In the genomic region with DNA sequence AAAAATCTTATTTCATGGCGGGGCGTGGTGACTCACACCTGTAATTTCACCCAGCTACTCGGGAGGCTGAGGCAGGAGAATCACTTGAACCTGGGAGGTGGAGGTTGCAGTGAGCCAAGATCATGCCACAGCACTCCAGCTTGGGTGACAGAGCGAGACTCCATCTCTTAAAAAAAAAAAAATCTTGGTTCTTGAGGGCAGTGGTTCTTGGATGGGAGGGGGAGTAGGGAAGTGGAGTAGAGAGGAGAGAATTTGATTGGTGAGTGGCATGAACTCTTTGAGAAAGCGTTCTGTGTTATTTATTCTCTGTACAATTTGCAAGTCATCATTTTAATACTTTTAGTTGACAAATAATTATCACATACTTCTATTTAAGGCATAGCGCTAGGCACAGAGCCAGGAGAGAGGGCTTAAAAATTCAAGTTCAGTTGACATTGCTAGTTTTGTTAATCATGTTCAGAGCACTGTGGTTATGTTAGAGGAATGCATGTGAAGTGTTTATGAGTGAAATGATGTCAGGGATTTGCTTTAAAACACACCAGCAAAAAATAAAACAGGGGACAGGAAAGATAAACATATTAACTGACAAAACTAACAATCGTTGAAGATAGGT, we compare ENCODE assay signal across 22 cellular contexts. TPM values are rescaled to one million over a fixed set of nuclear protein-coding genes. Genes with fewer than 3 reads are reported as not detected.
DNase-seq lines count a peak whose midpoint lies in the region; ATAC-seq and TF ChIP-seq lines count a peak whose summit lies in the region.
"Had no signal": no experiment of that assay in that cellular context is flagged by ENCODE, and none has a peak within 500 bp of the region (broad histone marks: within the 10 kb centered on the region; RNA-seq: fewer than 3 reads in every experiment).

No MANE protein-coding gene starts in this region.

- DNase-seq in EH (ENCODE audit: low read depth) (peak; percentile 48), NCI-H774 (lab: John Stamatoyannopoulos, UW) (peak; percentile 8), fibroblast of lung (ENCODE audit: low read depth in 2 of 2) (peak; percentile 46 to 57), non-pigmented ciliary epithelial cell (ENCODE audit: low read depth) (peak; percentile 18), glomerular visceral epithelial cell (ENCODE audit: extremely low spot score) (no peak)
- DNase-seq in activated CD4-positive, CD25-positive, alpha-beta regulatory T cell (lab: John Stamatoyannopoulos, UW) = no peak
- DNase-seq: activated CD4-positive, alpha-beta T cell treated with anti-CD3 and anti-CD28 coated beads, Interleukin-2, amount 50 U/mL, for 48 hours; activated naive CD4-positive, alpha-beta T cell; anterior cingulate cortex; foreskin melanocyte; left colon; NCI-H1105 treated with DMSO at 0.1 percent for 48 hours; NCI-H2107; NCI-H526; occipital lobe; PC-9; stimulated activated CD4-positive, alpha-beta T cell treated with anti-CD3 and anti-CD28 coated beads, Interleukin-15, amount 100 ng/mL, for 24 hours; testis; WERI-Rb-1 had no signal

- H3K27ac ChIP-seq in fibroblast of lung (ENCODE audit: insufficient read depth, low read length) = no peak overlapping the region
- H3K27ac ChIP-seq: PC-9, right atrium auricular region, testis, WERI-Rb-1 had no signal

- no peak overlapping the region for H3K4me3 ChIP-seq in fibroblast of lung (replicated peaks in 1 of 4; ENCODE audit: control extremely low read depth in 1 of 4, insufficient read depth in 1 of 4, low read depth in 3 of 4, low read length in 4 of 4)
- H3K4me3 ChIP-seq: PC-9, right atrium auricular region, testis had no signal

- no peak overlapping the region for H2AFZ ChIP-seq in fibroblast of lung (ENCODE audit: low read length)
- H2AFZ ChIP-seq: PC-9 had no signal

- no peaks in the 10 kb centered on the region for H3K4me1 ChIP-seq in fibroblast of lung (ENCODE audit: control insufficient read depth, extremely low read depth, insufficient read depth, low read length)
- H3K4me1 ChIP-seq: right atrium auricular region, testis had no signal

- H3K27me3 ChIP-seq in fibroblast of lung (ENCODE audit: control insufficient read depth, insufficient read depth, low read length) = no peaks in the 10 kb centered on the region
- H3K27me3 ChIP-seq: right atrium auricular region, testis had no signal

- H4K20me1 ChIP-seq in fibroblast of lung (ENCODE audit: control insufficient read depth, extremely low read depth, insufficient read depth, low read length) = no peaks in the 10 kb centered on the region

- no peaks in the 10 kb centered on the region for H3K79me2 ChIP-seq in fibroblast of lung (ENCODE audit: control insufficient read depth, insufficient read depth, low read length)

- H3K9ac ChIP-seq in fibroblast of lung (ENCODE audit: insufficient read depth, low read length) = no peak overlapping the region

- ATAC-seq in GM18909 (IDR thresholded peaks at IDR 0.05; ENCODE audit: poor library complexity, unreplicated experiment) (no peak), GM21723 (IDR thresholded peaks at IDR 0.05; ENCODE audit: unreplicated experiment) (no peak)
- ATAC-seq: left colon had no signal

- TF ChIP-seq CTCF in fibroblast of lung (conservative IDR thresholded peaks at IDR 0.05 in 1 of 2, IDR thresholded peaks at IDR 0.05 in 1 of 2; ENCODE audit: low read depth in 1 of 2, low read length in 2 of 2) = no peak

- H3K9me3 ChIP-seq in fibroblast of lung (ENCODE audit: control insufficient read depth, insufficient read depth, low read depth, low read length) = no peaks in the 10 kb centered on the region
- H3K9me3 ChIP-seq: right atrium auricular region, testis had no signal

- H3K4me2 ChIP-seq in fibroblast of lung (ENCODE audit: extremely low read depth, insufficient read depth, low read length) = no peak overlapping the region
- H3K4me2 ChIP-seq: PC-9 had no signal

- no peaks in the 10 kb centered on the region for H3K36me3 ChIP-seq in fibroblast of lung (ENCODE audit: control insufficient read depth, insufficient read depth, low read length)

RNA-seq across cellular contexts. Expression of gene HSDL2, which starts 24.6 kb away (rescaled TPM):
- 39.3 and 49.9 TPM in 2 replicates for total RNA-seq in fibroblast of lung
- polyA plus RNA-seq in fibroblast of lung = 33.1 and 47.9 TPM in 2 replicates
- 27.5 and 35.1 TPM in 2 replicates for polyA plus RNA-seq in fibroblast of lung (2012)
- 3.5 and 7.9 TPM in 2 replicates for polyA minus RNA-seq in fibroblast of lung (ENCODE audit: low replicate concordance)

Comparison
In these comparisons a context has a peak if more than half of its experiments do, and no peak if none do; other contexts are left out.
1. DNase-seq: peak in EH (single experiment), NCI-H774 (single experiment), fibroblast of lung (2 of 2) and non-pigmented ciliary epithelial cell (single experiment); none in activated CD4-positive, CD25-positive, alpha-beta regulatory T cell (0 of 4) and glomerular visceral epithelial cell (single experiment).